ENCODE assay signal across 13 cellular contexts in genomic region chr20:48681882-48682426, GRCh38.
DNase-seq lines count a peak whose midpoint lies in the region; ATAC-seq and TF ChIP-seq lines count a peak whose summit lies in the region.
"Had no signal": no experiment of that assay in that cellular context is flagged by ENCODE, and none has a peak within 500 bp of the region (broad histone marks: within the 10 kb centered on the region; RNA-seq: fewer than 3 reads in every experiment).

No MANE protein-coding gene starts in this region.

- WGBS in sigmoid colon, 2 donors: 65 to 73% methylated on average over 6 of the region's 6 CpGs

- H3K9me3 ChIP-seq in BE2C: no peaks in the 10 kb centered on the region
- no peaks in the 10 kb centered on the region for H3K9me3 ChIP-seq in fibroblast of lung (ENCODE audit: control insufficient read depth, insufficient read depth, low read depth, low read length)
- no peaks in the 10 kb centered on the region for H3K9me3 ChIP-seq in sigmoid colon

- ATAC-seq in GM19463 (IDR thresholded peaks at IDR 0.05; ENCODE audit: unreplicated experiment): no peak

- H3K9ac ChIP-seq in fibroblast of lung (ENCODE audit: insufficient read depth, low read length): no peak overlapping the region

- no peak for TF ChIP-seq POLR2A in sigmoid colon (IDR thresholded peaks at IDR 0.05)

- H3K27me3 ChIP-seq in BE2C: no peaks in the 10 kb centered on the region
- H3K27me3 ChIP-seq in fibroblast of lung (ENCODE audit: control insufficient read depth, insufficient read depth, low read length): no peaks in the 10 kb centered on the region
- H3K27me3 ChIP-seq in sigmoid colon: no peaks in the 10 kb centered on the region

- no peak for TF ChIP-seq EP300 in sigmoid colon (IDR thresholded peaks at IDR 0.05)

- H3K36me3 ChIP-seq in BE2C (no peaks in the 10 kb centered on the region), fibroblast of lung (ENCODE audit: control insufficient read depth, insufficient read depth, low read length) (no peaks in the 10 kb centered on the region), sigmoid colon (no peaks in the 10 kb centered on the region)

- H3K4me3 ChIP-seq in BE2C (ENCODE audit: low read depth, low read length): peak overlapping the region; percentile 35
- H3K4me3 ChIP-seq in fibroblast of lung (replicated peaks in 1 of 4; ENCODE audit: control extremely low read depth in 1 of 4, insufficient read depth in 1 of 4, low read depth in 3 of 4, low read length in 4 of 4): peak overlapping the region in 1 of 4 experiments; percentile 14
- H3K4me3 ChIP-seq in sigmoid colon: peak overlapping the region in 1 of 4 donors; percentile 20

- H3K79me2 ChIP-seq in fibroblast of lung (ENCODE audit: control insufficient read depth, insufficient read depth, low read length): no peaks in the 10 kb centered on the region

- no peaks in the 10 kb centered on the region for H4K20me1 ChIP-seq in fibroblast of lung (ENCODE audit: control insufficient read depth, extremely low read depth, insufficient read depth, low read length)

- H3K4me1 ChIP-seq in BE2C (peaks cover 48% of the 10 kb centered on the region), fibroblast of lung (ENCODE audit: control insufficient read depth, extremely low read depth, insufficient read depth, low read length) (peaks cover 26% of the 10 kb centered on the region), sigmoid colon (peaks cover 0 to 42% (median 39%) of the 10 kb centered on the region in 4 donors)

- H3K27ac ChIP-seq in VCaP: peak overlapping the region; percentile 91
- H3K27ac ChIP-seq in fibroblast of lung (ENCODE audit: insufficient read depth, low read length): peak overlapping the region; percentile 62
- H3K27ac ChIP-seq in sigmoid colon: peak overlapping the region; percentile 28 to 52 (median 44)

- DNase-seq in BE2C: no peak
- no peak for DNase-seq in fibroblast of lung (ENCODE audit: low read depth in 2 of 2)
- DNase-seq in sigmoid colon: no peak
- DNase-seq in UCSD-AML1 (lab: John Stamatoyannopoulos, UW; ENCODE audit: unreplicated experiment): no peak
- DNase-seq in DMS53 (lab: John Stamatoyannopoulos, UW): no peak
- no peak for DNase-seq in D341Med (ENCODE audit: low spot score)
- DNase-seq: activated CD4-positive, alpha-beta memory T cell treated with anti-CD3 and anti-CD28 coated beads for 36 hours; activated effector memory CD4-positive, alpha-beta T cell treated with anti-CD3 and anti-CD28 coated beads, Interleukin-2, amount 50 U/mL, for 16 hours; AML-193; GOT3; immature natural killer cell had no signal

- H3K4me2 ChIP-seq in fibroblast of lung (ENCODE audit: extremely low read depth, insufficient read depth, low read length): peak overlapping the region; percentile 53

- intact Hi-C loops in sigmoid colon (cut with DNase I): no loop called here

- no peak overlapping the region for H2AFZ ChIP-seq in fibroblast of lung (ENCODE audit: low read length)

- no peak for TF ChIP-seq CTCF in BE2C (IDR thresholded peaks at IDR 0.05; ENCODE audit: low read depth, low read length)
- TF ChIP-seq CTCF in VCaP (conservative IDR thresholded peaks at IDR 0.05): no peak
- no peak for TF ChIP-seq CTCF in fibroblast of lung (conservative IDR thresholded peaks at IDR 0.05 in 1 of 2, IDR thresholded peaks at IDR 0.05 in 1 of 2; ENCODE audit: low read depth in 1 of 2, low read length in 2 of 2)
- TF ChIP-seq CTCF in sigmoid colon (IDR thresholded peaks at IDR 0.05): no peak
